ENCODE assay signal across 13 cellular contexts in the genomic region with DNA sequence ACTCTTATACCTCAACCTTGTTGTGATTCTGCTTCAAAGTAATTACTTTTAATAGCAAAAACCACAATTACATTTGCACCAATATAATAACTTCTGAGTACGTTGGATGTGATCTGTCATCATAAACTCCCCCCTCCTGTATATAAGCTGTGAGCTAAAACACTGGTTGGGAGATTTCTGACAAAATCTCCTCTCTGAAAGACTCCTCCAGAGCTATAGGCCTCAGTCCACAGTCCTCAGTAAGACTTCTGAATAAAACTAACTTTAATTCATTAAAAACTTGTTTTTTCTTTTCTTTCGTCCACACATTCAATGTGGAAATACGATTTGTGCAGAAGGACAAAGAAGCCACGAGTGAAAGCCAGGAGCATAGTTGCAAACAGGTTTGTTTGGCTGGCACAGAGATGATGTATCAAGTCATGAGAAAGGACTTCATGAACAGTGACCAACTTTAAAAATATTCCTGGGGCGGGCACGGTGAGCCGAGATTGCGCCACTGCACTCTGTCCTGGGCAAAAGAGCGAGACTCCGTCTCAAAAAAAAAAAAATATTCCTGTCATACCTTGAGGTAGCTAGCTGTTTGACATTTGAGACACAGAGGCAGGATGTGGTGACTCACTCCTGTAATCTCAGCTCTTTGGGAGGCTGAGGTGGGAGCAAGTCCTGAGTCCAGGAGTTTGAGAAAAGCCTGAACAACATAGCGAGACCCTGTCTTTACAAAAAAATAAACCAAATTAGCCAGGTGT.
DNase-seq lines count a peak whose midpoint lies in the region; ATAC-seq and TF ChIP-seq lines count a peak whose summit lies in the region.
"Had no signal": no experiment of that assay in that cellular context is flagged by ENCODE, and none has a peak within 500 bp of the region (broad histone marks: within the 10 kb centered on the region; RNA-seq: fewer than 3 reads in every experiment).

No MANE protein-coding gene starts in this region.

- DNase-seq in stimulated activated naive CD8-positive, alpha-beta T cell treated with anti-CD3 and anti-CD28 coated beads, Interleukin-15, Interleukin-2, amounts not matched to agents 100 U/mL and 50 U/mL, for 24 hours = no peak
- no peak for DNase-seq in stimulated activated naive CD8-positive, alpha-beta T cell treated with anti-CD3 and anti-CD28 coated beads, Interleukin-15, amount 100 ng/mL, for 72 hours
- DNase-seq in SJSA1 (ENCODE audit: low read depth in 1 of 2, low spot score in 2 of 2) = peak; percentile 36 to 46
- peak; percentile 10 for DNase-seq in fibroblast of gingiva (ENCODE audit: low read depth)
- no peak for DNase-seq in NCI-H128 (lab: John Stamatoyannopoulos, UW; ENCODE audit: unreplicated experiment)
- no peak for DNase-seq in activated gamma-delta T cell (lab: John Stamatoyannopoulos, UW)
- no peak for DNase-seq in NCI-H2081 treated with DMSO at 0.1 percent for 48 hours (lab: John Stamatoyannopoulos, UW)
- no peak for DNase-seq in nephron progenitor cell
- DNase-seq: AML-193; DMS79 treated with DMSO at 0.1 percent for 48 hours; effector CD8-positive, alpha-beta T cell; uterus had no signal

- no peaks in the 10 kb centered on the region for H3K36me3 Mint-ChIP-seq in nephron progenitor cell (ENCODE audit: low read depth)

- no peaks in the 10 kb centered on the region for H3K27me3 Mint-ChIP-seq in stimulated activated naive CD8-positive, alpha-beta T cell treated with anti-CD3 and anti-CD28 coated beads, Interleukin-15, amount 100 ng/mL, for 72 hours
- peaks cover 6% of the 10 kb centered on the region for H3K27me3 Mint-ChIP-seq in nephron progenitor cell (ENCODE audit: low read depth, poor library complexity)

- ATAC-seq in stimulated activated naive CD8-positive, alpha-beta T cell treated with anti-CD3 and anti-CD28 coated beads, Interleukin-15, Interleukin-2, amounts not matched to agents 100 U/mL and 50 U/mL, for 24 hours = peak; percentile 55
- no peak for ATAC-seq in stimulated activated naive CD8-positive, alpha-beta T cell treated with anti-CD3 and anti-CD28 coated beads, Interleukin-15, amount 100 ng/mL, for 72 hours

- H3K4me3 ChIP-seq in SJSA1 = no peak overlapping the region
- H3K4me3 ChIP-seq: uterus had no signal

- H3K4me3 Mint-ChIP-seq in stimulated activated naive CD8-positive, alpha-beta T cell treated with anti-CD3 and anti-CD28 coated beads, Interleukin-15, amount 100 ng/mL, for 72 hours = no peak overlapping the region
- no peak overlapping the region for H3K4me3 Mint-ChIP-seq in nephron progenitor cell

- no peak overlapping the region for H3K27ac Mint-ChIP-seq in stimulated activated naive CD8-positive, alpha-beta T cell treated with anti-CD3 and anti-CD28 coated beads, Interleukin-15, amount 100 ng/mL, for 72 hours
- no peak overlapping the region for H3K27ac Mint-ChIP-seq in nephron progenitor cell

- H3K9me3 ChIP-seq in SJSA1 (replicated peaks) = no peaks in the 10 kb centered on the region
- H3K9me3 ChIP-seq: neutrophil, uterus had no signal

- no peak for TF ChIP-seq CTCF in nephron progenitor cell (IDR thresholded peaks at IDR 0.05)

- H3K4me1 Mint-ChIP-seq in stimulated activated naive CD8-positive, alpha-beta T cell treated with anti-CD3 and anti-CD28 coated beads, Interleukin-15, amount 100 ng/mL, for 72 hours = peaks cover 9% of the 10 kb centered on the region
- peaks cover 10% of the 10 kb centered on the region for H3K4me1 Mint-ChIP-seq in nephron progenitor cell

- no peaks in the 10 kb centered on the region for H3K27me3 ChIP-seq in SJSA1 (replicated peaks)
- H3K27me3 ChIP-seq: neutrophil, uterus had no signal

- peaks cover 16% of the 10 kb centered on the region for H3K4me1 ChIP-seq in SJSA1 (replicated peaks)
- H3K4me1 ChIP-seq: uterus had no signal

- peak overlapping the region; percentile 46 for H3K27ac ChIP-seq in SJSA1
- H3K27ac ChIP-seq: neutrophil, uterus had no signal

- H3K9me3 Mint-ChIP-seq in stimulated activated naive CD8-positive, alpha-beta T cell treated with anti-CD3 and anti-CD28 coated beads, Interleukin-15, amount 100 ng/mL, for 72 hours = no peaks in the 10 kb centered on the region
- H3K9me3 Mint-ChIP-seq in nephron progenitor cell = no peaks in the 10 kb centered on the region

- H3K36me3 ChIP-seq in SJSA1 = no peaks in the 10 kb centered on the region
- H3K36me3 ChIP-seq: neutrophil, uterus had no signal

Comparison
In these comparisons a context has a peak if more than half of its experiments do, and no peak if none do; other contexts are left out.
1. DNase-seq: peak in SJSA1 (2 of 2) and fibroblast of gingiva (single experiment); none in stimulated activated naive CD8-positive, alpha-beta T cell treated with anti-CD3 and anti-CD28 coated beads, Interleukin-15, Interleukin-2, amounts not matched to agents 100 U/mL and 50 U/mL, for 24 hours (single experiment), stimulated activated naive CD8-positive, alpha-beta T cell treated with anti-CD3 and anti-CD28 coated beads, Interleukin-15, amount 100 ng/mL, for 72 hours (0 of 2), NCI-H128 (single experiment), activated gamma-delta T cell (single experiment), NCI-H2081 treated with DMSO at 0.1 percent for 48 hours (single experiment) and nephron progenitor cell (single experiment).